11 cellular contexts compared by ENCODE assay signal in genomic region chr4:90025248-90025647, GRCh38.
A peak's percentile ranks its signal among the peaks of the same experiment; 100 is the strongest.
DNase-seq lines count a peak whose midpoint lies in the region; ATAC-seq, FAIRE-seq and TF ChIP-seq lines count a peak whose summit lies in the region.
"Had no signal": no experiment of that assay in that cellular context is flagged by ENCODE, and none has a peak within 500 bp of the region (broad histone marks: within the 10 kb centered on the region; RNA-seq: fewer than 3 reads in every experiment).

No MANE protein-coding gene starts in this region.

- ATAC-seq in activated CD4-positive, alpha-beta T cell treated with anti-CD3 and anti-CD28 coated beads for 36 hours = no peak
- no peak for ATAC-seq in GM19463 (IDR thresholded peaks at IDR 0.05; ENCODE audit: unreplicated experiment)

- no peak overlapping the region for H3K4me3 Mint-ChIP-seq in activated CD4-positive, alpha-beta T cell treated with anti-CD3 and anti-CD28 coated beads for 36 hours

- peak; percentile 81 for FAIRE-seq in A204.1 (lab: Jason Lieb, UNC)
- no peak for FAIRE-seq in H54 (lab: Jason Lieb, UNC)

- no peaks in the 10 kb centered on the region for H3K36me3 Mint-ChIP-seq in activated CD4-positive, alpha-beta T cell treated with anti-CD3 and anti-CD28 coated beads for 36 hours (ENCODE audit: low read depth)

- no peak for TF ChIP-seq CTCF in GM12865 (IDR thresholded peaks at IDR 0.05; ENCODE audit: insufficient read depth, low read depth, low read length, missing control alignments)

- DNase-seq in GM12865 (ENCODE audit: low read depth) (peak; percentile 4), RKO (ENCODE audit: low spot score) (peak; percentile 45), glomerular visceral epithelial cell (ENCODE audit: extremely low spot score) (peak; percentile 6), H54 (ENCODE audit: insufficient read length, low spot score) (no peak)
- no peak for DNase-seq in activated CD4-positive, alpha-beta T cell treated with anti-CD3 and anti-CD28 coated beads for 36 hours
- DNase-seq in activated naive CD4-positive, alpha-beta T cell (lab: John Stamatoyannopoulos, UW) = no peak
- DNase-seq: activated gamma-delta T cell treated with Interleukin-2 at 50 U/mL for 16 hours, spleen, substantia nigra had no signal

- no peak overlapping the region for H3K27ac Mint-ChIP-seq in activated CD4-positive, alpha-beta T cell treated with anti-CD3 and anti-CD28 coated beads for 36 hours

- no peaks in the 10 kb centered on the region for H3K9me3 Mint-ChIP-seq in activated CD4-positive, alpha-beta T cell treated with anti-CD3 and anti-CD28 coated beads for 36 hours (ENCODE audit: low read depth)

- intact Hi-C loops in activated CD4-positive, alpha-beta T cell treated with anti-CD3 and anti-CD28 coated beads for 36 hours (cut with DNase I, micrococcal nuclease) = no loop called here

- peaks cover 3% of the 10 kb centered on the region for H3K27me3 Mint-ChIP-seq in activated CD4-positive, alpha-beta T cell treated with anti-CD3 and anti-CD28 coated beads for 36 hours

- TF ChIP-seq POLR2A in H54 (IDR thresholded peaks at IDR 0.05; ENCODE audit: low read depth, low read length) = no peak

- POLR2A ChIA-PET in activated CD4-positive, alpha-beta T cell treated with anti-CD3 and anti-CD28 coated beads for 36 hours (lab: Charles Lee) = no interaction called here

- no peak overlapping the region for H3K4me3 ChIP-seq in GM12865 (ENCODE audit: low read depth, low read length)
- H3K4me3 ChIP-seq: spleen had no signal

- no peaks in the 10 kb centered on the region for H3K4me1 Mint-ChIP-seq in activated CD4-positive, alpha-beta T cell treated with anti-CD3 and anti-CD28 coated beads for 36 hours

- CTCF ChIA-PET in activated CD4-positive, alpha-beta T cell treated with anti-CD3 and anti-CD28 coated beads for 36 hours (lab: Charles Lee) = interaction anchor here (0.6 kb wide), 1 partner anchor 161 kb away, joined by 3 read pairs; no protein-coding TSS in a partner anchor

Comparison
In these comparisons a context has a peak if more than half of its experiments do, and no peak if none do; other contexts are left out.
1. DNase-seq: peak in GM12865 (single experiment), RKO (single experiment) and glomerular visceral epithelial cell (single experiment); none in activated CD4-positive, alpha-beta T cell treated with anti-CD3 and anti-CD28 coated beads for 36 hours (single experiment), activated naive CD4-positive, alpha-beta T cell (0 of 4) and H54 (single experiment).